In genomic region chr9:101601904-101602765, GRCh38 we compare ENCODE assay signal across 9 cellular contexts. TPM values are rescaled to one million over a fixed set of nuclear protein-coding genes. Genes with fewer than 3 reads are reported as not detected.
A peak's percentile ranks its signal among the peaks of the same experiment; 100 is the strongest.
DNase-seq lines count a peak whose midpoint lies in the region; ATAC-seq, FAIRE-seq and TF ChIP-seq lines count a peak whose summit lies in the region.
"Had no signal": no experiment of that assay in that cellular context is flagged by ENCODE, and none has a peak within 500 bp of the region (broad histone marks: within the 10 kb centered on the region; RNA-seq: fewer than 3 reads in every experiment).

No MANE protein-coding gene starts in this region.

- H3K36me3 ChIP-seq in breast epithelium (no peaks in the 10 kb centered on the region), kidney (ENCODE audit: control insufficient read depth in 1 of 2, insufficient read depth in 2 of 2, low read length in 2 of 2) (no peaks in the 10 kb centered on the region), suprapubic skin (no peaks in the 10 kb centered on the region)

- no peak for DNase-seq in AG04449 (ENCODE audit: low read depth, low spot score)
- no peak for DNase-seq in GM12864 (ENCODE audit: low read depth)
- peak; percentile 94 for DNase-seq in NCI-H69 (lab: John Stamatoyannopoulos, UW)
- DNase-seq in breast epithelium (ENCODE audit: low spot score in 2 of 2), result no peak
- no peak for DNase-seq in kidney
- no peak for DNase-seq in type B pancreatic cell (ENCODE audit: extremely low spot score, unreplicated experiment)
- DNase-seq in suprapubic skin (ENCODE audit: low spot score in 2 of 2), result no peak

- no peaks in the 10 kb centered on the region for H3K9me3 Mint-ChIP-seq in type B pancreatic cell

- H3K4me1 Mint-ChIP-seq in type B pancreatic cell (ENCODE audit: unreplicated experiment), result peaks cover 5% of the 10 kb centered on the region

- whole genome bisulfite sequencing in suprapubic skin, result 25% methylated on average over 11 of the region's 11 CpGs

- TF ChIP-seq EP300 in suprapubic skin (IDR thresholded peaks at IDR 0.05), result no peak

- H3K4me3 ChIP-seq in AG04449 (ENCODE audit: low read depth, low read length) (no peak overlapping the region), GM12864 (ENCODE audit: low read depth, low read length) (no peak overlapping the region), breast epithelium (no peak overlapping the region), kidney (ENCODE audit: low read length in 2 of 2) (no peak overlapping the region), suprapubic skin (no peak overlapping the region)

- H3K9me3 ChIP-seq in breast epithelium (no peaks in the 10 kb centered on the region), kidney (ENCODE audit: control insufficient read depth in 1 of 2, low read length in 2 of 2) (no peaks in the 10 kb centered on the region), suprapubic skin (no peaks in the 10 kb centered on the region)

- H3K27me3 Mint-ChIP-seq in type B pancreatic cell, result peaks cover 22% of the 10 kb centered on the region

- FAIRE-seq in kidney (lab: Jason Lieb, UNC), result peak; percentile 15

- no peak overlapping the region for H3K4me3 Mint-ChIP-seq in type B pancreatic cell

- TF ChIP-seq POLR2A in breast epithelium (IDR thresholded peaks at IDR 0.05) (no peak), suprapubic skin (IDR thresholded peaks at IDR 0.05) (no peak)

- H3K27ac ChIP-seq in breast epithelium (no peak overlapping the region), kidney (ENCODE audit: low read depth in 2 of 2, low read length in 2 of 2) (no peak overlapping the region), suprapubic skin (no peak overlapping the region)

- H3K27me3 ChIP-seq in breast epithelium (no peaks in the 10 kb centered on the region), suprapubic skin (peaks cover 4% of the 10 kb centered on the region)

- intact Hi-C loops in breast epithelium (cut with DNase I; ENCODE audit: low total_unique reads), result no loop called here
- intact Hi-C loops in kidney (cut with DNase I), result no loop called here

- peak; percentile 47 for ATAC-seq in HG03342 (IDR thresholded peaks at IDR 0.05; ENCODE audit: unreplicated experiment)

- H3K9ac ChIP-seq in kidney (ENCODE audit: low read length in 2 of 2), result no peak overlapping the region

- CTCF ChIA-PET in AG04449 (lab: Yijun Ruan, JAX), result interaction anchor here (0.6 to 1.6 kb wide), 5 partner anchors 8 to 126 kb away, joined by 3 to 5 read pairs (median 4); no protein-coding TSS in a partner anchor

- H3K36me3 Mint-ChIP-seq in type B pancreatic cell, result no peaks in the 10 kb centered on the region

- H3K27ac Mint-ChIP-seq in type B pancreatic cell, result no peak overlapping the region

- H3K4me1 ChIP-seq in breast epithelium (no peaks in the 10 kb centered on the region), kidney (ENCODE audit: control insufficient read depth in 1 of 2, insufficient read depth in 1 of 2, low read depth in 1 of 2, low read length in 2 of 2) (peaks cover 0 to 2% of the 10 kb centered on the region in 2 donors), suprapubic skin (no peaks in the 10 kb centered on the region)

- TF ChIP-seq CTCF in AG04449 (IDR thresholded peaks at IDR 0.05; ENCODE audit: insufficient read depth, low read length, missing control alignments) (peak; percentile 52), GM12864 (IDR thresholded peaks at IDR 0.05; ENCODE audit: low read depth, low read length, missing control alignments) (peak; percentile 65), breast epithelium (IDR thresholded peaks at IDR 0.05) (peak in 2 of 3 donors; percentile 36 to 48), kidney (IDR thresholded peaks at IDR 0.05; ENCODE audit: borderline replicate concordance, extremely low read depth, insufficient read depth) (peak; percentile 48), type B pancreatic cell (conservative IDR thresholded peaks at IDR 0.05) (peak; percentile 85), suprapubic skin (IDR thresholded peaks at IDR 0.05) (peak in 1 of 2 donors; percentile 45)

- POLR2A ChIA-PET in AG04449 (lab: Yijun Ruan, JAX), result no interaction called here

RNA-seq across cellular contexts. Expression of gene PPP3R2, which starts 7.4 kb away (rescaled TPM):
- total RNA-seq in breast epithelium, result not detected
- not detected for total RNA-seq in kidney
- polyA plus RNA-seq in kidney (ENCODE audit: insufficient read depth, low read depth, low replicate concordance), result not detected
- 0.07 and 0.22 TPM in 2 replicates for total RNA-seq in type B pancreatic cell (ENCODE audit: low replicate concordance)
- not detected for total RNA-seq in suprapubic skin
- polyA plus RNA-seq: esophagus had no signal
